In genomic region chr2:74762789-74763188, GRCh38 we compare ENCODE assay signal across 1 cellular context.
TF ChIP-seq lines count a peak whose summit lies in the region.

No MANE protein-coding gene starts in this region.

TF ChIP-seq in HCT116, 20 proteins besides CTCF, POLR2A, EP300 and RAD21 (continued from another document):
- TF ChIP-seq SRF (IDR thresholded peaks at IDR 0.05; ENCODE audit: low read depth) (no peak), SIN3A (IDR thresholded peaks at IDR 0.05; ENCODE audit: low read depth) (no peak), YY1 (IDR thresholded peaks at IDR 0.05; ENCODE audit: extremely low read depth, insufficient replicate concordance, low read depth, low read length) (no peak), EZH2 (IDR thresholded peaks at IDR 0.05) (no peak), FOSL1 (IDR thresholded peaks at IDR 0.05; ENCODE audit: low read depth) (no peak), MAX (IDR thresholded peaks at IDR 0.05) (no peak), CEBPB (IDR thresholded peaks at IDR 0.05; ENCODE audit: low read depth) (no peak), CBX3 (IDR thresholded peaks at IDR 0.05; ENCODE audit: low read depth) (no peak), JUND (IDR thresholded peaks at IDR 0.05) (no peak)
